18 cellular contexts compared by ENCODE assay signal in genomic region chr21:42208801-42209490, GRCh38. TPM values are rescaled to one million over a fixed set of nuclear protein-coding genes. Genes with fewer than 3 reads are reported as not detected.
DNase-seq lines count a peak whose midpoint lies in the region; ATAC-seq and TF ChIP-seq lines count a peak whose summit lies in the region.
"Had no signal": no experiment of that assay in that cellular context is flagged by ENCODE, and none has a peak within 500 bp of the region (broad histone marks: within the 10 kb centered on the region; RNA-seq: fewer than 3 reads in every experiment).

No MANE protein-coding gene starts in this region.

- H2AK5ac ChIP-seq in H9 (ENCODE audit: insufficient read length, low read length), result no peak overlapping the region
- H2AK5ac ChIP-seq in mesendoderm (ENCODE audit: low read length), result no peak overlapping the region

- H3K27me3 Mint-ChIP-seq in H9 (ENCODE audit: low read depth), result peaks cover 30% of the 10 kb centered on the region

- TF ChIP-seq EP300 in upper lobe of left lung (IDR thresholded peaks at IDR 0.05), result no peak

- H2BK120ac ChIP-seq in H9 (ENCODE audit: low read depth, low read length, poor library complexity, severe bottlenecking), result no peak overlapping the region
- no peak overlapping the region for H2BK120ac ChIP-seq in mesendoderm (ENCODE audit: low read depth, low read length)

- H3K36me3 Mint-ChIP-seq in H9 (ENCODE audit: insufficient read depth in 1 of 3, low read depth in 3 of 3), result peaks cover 2 to 7% (median 2%) of the 10 kb centered on the region in 3 experiments; a peak in 2 of 7 replicates
- H3K36me3 Mint-ChIP-seq: CD8-positive, alpha-beta T cell had no signal

- ATAC-seq in upper lobe of left lung (ENCODE audit: low FRiP score in 2 of 2), result no peak
- ATAC-seq: CD8-positive, alpha-beta T cell had no signal

- H3K4ac ChIP-seq in H9 (ENCODE audit: low read depth, low read length) (no peak overlapping the region), mesendoderm (ENCODE audit: low read depth, low read length) (no peak overlapping the region)

- H3K23me2 ChIP-seq in H9 (ENCODE audit: insufficient read length, low read depth, low read length, poor library complexity, severe bottlenecking), result no peaks in the 10 kb centered on the region

- H4K8ac ChIP-seq in H9 (replicated peaks; ENCODE audit: insufficient read length, low read depth, low read length) (no peak overlapping the region), mesendoderm (ENCODE audit: low read depth, low read length) (no peak overlapping the region)

- DNase-seq in H9 (no peak), ecto neural progenitor cell (ENCODE audit: low spot score) (peak; percentile 51), mesendoderm (peak; percentile 68), upper lobe of left lung (peak in 1 of 2 donors; percentile 17), NCI-H1105 (lab: John Stamatoyannopoulos, UW) (no peak), GF-D8 (lab: John Stamatoyannopoulos, UW) (no peak)
- no peak for DNase-seq in activated CD4-positive, CD25-positive, alpha-beta regulatory T cell (lab: John Stamatoyannopoulos, UW)
- DNase-seq: CD8-positive, alpha-beta T cell; DMS53; HFFc6; IMR-90; MG63; NCI-H1048; NCI-H1694; NK-92 treated with Interleukin-12 subunit alpha and Interleukin-12 subunit beta, amount 100 ng/mL, for 24 hours; Right ventricle myocardium superior had no signal

- H3K14ac ChIP-seq in H9 (ENCODE audit: insufficient read depth, low read length), result peak overlapping the region; percentile 49; the same call in 1 of the 2 replicates

- no peak overlapping the region for H2AFZ ChIP-seq in H9 (ENCODE audit: low read length)

- no peaks in the 10 kb centered on the region for H3K36me3 ChIP-seq in mesendoderm (ENCODE audit: control insufficient read depth, insufficient read depth, low read length)
- no peaks in the 10 kb centered on the region for H3K36me3 ChIP-seq in upper lobe of left lung
- H3K36me3 ChIP-seq: BLaER1, MG63 had no signal

- H3K4me1 ChIP-seq in H9 (ENCODE audit: insufficient read depth, low read length) (no peaks in the 10 kb centered on the region), mesendoderm (ENCODE audit: control insufficient read depth, low read depth, low read length) (no peaks in the 10 kb centered on the region), upper lobe of left lung (peaks cover 0 to 19% (median 12%) of the 10 kb centered on the region in 4 donors)
- H3K4me1 ChIP-seq: BLaER1 had no signal

- H3K9ac ChIP-seq in H9 (ENCODE audit: extremely low read depth, insufficient read length, low read length), result no peak overlapping the region
- H3K9ac ChIP-seq in mesendoderm (ENCODE audit: low read length), result no peak overlapping the region
- H3K9ac ChIP-seq: BLaER1 had no signal

- H3T11ph ChIP-seq in H9 (ENCODE audit: low read length), result no peak overlapping the region

- H3K23ac ChIP-seq in H9 (ENCODE audit: insufficient read length, low read depth, low read length) (no peak overlapping the region), mesendoderm (ENCODE audit: low read length) (no peak overlapping the region)

- H3K56ac ChIP-seq in H9 (ENCODE audit: insufficient read length, low read depth, low read length) (no peak overlapping the region), mesendoderm (ENCODE audit: low read length) (no peak overlapping the region)

- WGBS in H9 (ENCODE audit: extremely low coverage, insufficient read length, low lambda C conversion rate), result no CpG with 5 or more reads among the region's 5 CpGs
- no CpG with 5 or more reads among the region's 5 CpGs for WGBS in mesendoderm (ENCODE audit: extremely low coverage, insufficient coverage, low lambda C conversion rate)
- WGBS in upper lobe of left lung, 2 donors, result 70 to 83% methylated on average over 3 to 5 of the region's 5 CpGs

- TF ChIP-seq CTCF in H9 (conservative IDR thresholded peaks at IDR 0.05) (no peak), upper lobe of left lung (IDR thresholded peaks at IDR 0.05) (no peak)

- no peak for TF ChIP-seq POLR2A in upper lobe of left lung (IDR thresholded peaks at IDR 0.05)

- no peak overlapping the region for H2BK5ac ChIP-seq in H9 (ENCODE audit: insufficient read length, low read length)
- no peak overlapping the region for H2BK5ac ChIP-seq in mesendoderm (ENCODE audit: low read length)

- H3K18ac ChIP-seq in H9 (ENCODE audit: insufficient read length, low read depth, low read length), result no peak overlapping the region
- H3K18ac ChIP-seq in mesendoderm (ENCODE audit: low read length), result no peak overlapping the region

- no peak overlapping the region for H3K4me3 ChIP-seq in mesendoderm (ENCODE audit: low read length)
- no peak overlapping the region for H3K4me3 ChIP-seq in upper lobe of left lung
- H3K4me3 ChIP-seq: BLaER1, MG63, SK-N-MC had no signal

- H2BK15ac ChIP-seq in H9 (ENCODE audit: low read depth, low read length), result 0 out of 2 replicates have a peak overlapping the region, but pooled peaks have one; percentile 37
- H2BK15ac ChIP-seq in mesendoderm (replicated peaks; ENCODE audit: low read depth), result no peak overlapping the region

- H3K79me1 ChIP-seq in H9 (ENCODE audit: insufficient read depth, low read depth, low read length, poor library complexity, severe bottlenecking), result no peaks in the 10 kb centered on the region
- H3K79me1 ChIP-seq in mesendoderm (ENCODE audit: low read length), result no peaks in the 10 kb centered on the region

- no peak overlapping the region for H3K4me3 Mint-ChIP-seq in H9
- H3K4me3 Mint-ChIP-seq: CD8-positive, alpha-beta T cell; HFFc6 had no signal

- H3K79me2 ChIP-seq in H9 (ENCODE audit: insufficient read depth, low read length) (no peaks in the 10 kb centered on the region), mesendoderm (ENCODE audit: control insufficient read depth, insufficient read depth, low read length) (no peaks in the 10 kb centered on the region)

- H3K27ac ChIP-seq in H9 (ENCODE audit: insufficient read length, low read depth, low read length) (no peak overlapping the region), mesendoderm (ENCODE audit: low read depth, low read length) (no peak overlapping the region), upper lobe of left lung (peak overlapping the region in 3 of 4 donors; percentile 39 to 79 (median 78))
- H3K27ac ChIP-seq: BLaER1, SK-N-MC had no signal

- H3K27me3 ChIP-seq in H9 (ENCODE audit: insufficient read depth, low read length), result no peaks in the 10 kb centered on the region
- H3K27me3 ChIP-seq in mesendoderm (ENCODE audit: insufficient read depth, low read length, poor library complexity), result no peaks in the 10 kb centered on the region
- no peaks in the 10 kb centered on the region for H3K27me3 ChIP-seq in upper lobe of left lung
- H3K27me3 ChIP-seq: BLaER1, MG63 had no signal

- H2BK20ac ChIP-seq in H9 (ENCODE audit: low read depth, low read length, poor library complexity, severe bottlenecking), result no peak overlapping the region

- H4K91ac ChIP-seq in H9 (ENCODE audit: insufficient read length, low read depth, low read length), result no peak overlapping the region

- no peak overlapping the region for H3K4me2 ChIP-seq in H9 (ENCODE audit: insufficient read depth, insufficient read length, low read length)
- H3K4me2 ChIP-seq in mesendoderm (ENCODE audit: low read length), result no peak overlapping the region
- H3K4me2 ChIP-seq: BLaER1 had no signal

- no peak overlapping the region for H4K5ac ChIP-seq in H9 (ENCODE audit: insufficient read length, low read depth, low read length)
- no peak overlapping the region for H4K5ac ChIP-seq in mesendoderm (ENCODE audit: low read length)

- no peak overlapping the region for H3K27ac Mint-ChIP-seq in H9
- H3K27ac Mint-ChIP-seq: CD8-positive, alpha-beta T cell; HFFc6 had no signal

- no peaks in the 10 kb centered on the region for H4K20me1 ChIP-seq in H9 (ENCODE audit: control insufficient read depth, insufficient read depth, insufficient read length)
- H4K20me1 ChIP-seq: BLaER1 had no signal

- no peak overlapping the region for H2BK12ac ChIP-seq in H9 (ENCODE audit: insufficient read length, low read depth, low read length)

- no peaks in the 10 kb centered on the region for H3K9me3 ChIP-seq in H9 (ENCODE audit: control insufficient read depth, low read depth, low read length)
- no peaks in the 10 kb centered on the region for H3K9me3 ChIP-seq in upper lobe of left lung
- H3K9me3 ChIP-seq: BLaER1 had no signal

- H3K4me1 Mint-ChIP-seq in H9, result peaks cover 12 to 22% of the 10 kb centered on the region in 2 experiments

- peaks cover 11 to 16% of the 10 kb centered on the region in 2 experiments for H3K9me3 Mint-ChIP-seq in H9
- H3K9me3 Mint-ChIP-seq: CD8-positive, alpha-beta T cell; HFFc6 had no signal

RNA-seq across cellular contexts. Expression of gene ABCG1, which starts 10.0 kb away (rescaled TPM):
- total RNA-seq in H9 (2021) (0.83 and 0.99 TPM in 2 replicates), upper lobe of left lung (100 to 1,000 TPM in 2 of 6 donors, 10 to 100 TPM in 4; 56.7 to 130 (median 79.8) TPM)
- 0.21 TPM for polyA plus RNA-seq in mesendoderm (2013, experiment 1 of 2)
- polyA plus RNA-seq in mesendoderm (2013, experiment 2 of 2), result 0.27 TPM
- total RNA-seq: HFFc6 had no signal

Comparison
In these comparisons a context has a peak if more than half of its experiments do, and no peak if none do; other contexts are left out.
1. DNase-seq: peak in ecto neural progenitor cell (single experiment) and mesendoderm (single experiment); none in H9 (single experiment), NCI-H1105 (single experiment), activated CD4-positive, CD25-positive, alpha-beta regulatory T cell (0 of 4) and GF-D8 (single experiment).
2. H3K27ac ChIP-seq: peak in upper lobe of left lung (3 of 4); none in H9 (single experiment) and mesendoderm (single experiment).
3. RNA of gene ABCG1, which starts 10.0 kb away (total RNA-seq): 56.7 to 130 TPM in upper lobe of left lung; 0.83 to 0.99 TPM in H9; every median in the first group is over 10 times any median in the second.